Comparison of ENCODE assay signal across 10 cellular contexts in the genomic region with DNA sequence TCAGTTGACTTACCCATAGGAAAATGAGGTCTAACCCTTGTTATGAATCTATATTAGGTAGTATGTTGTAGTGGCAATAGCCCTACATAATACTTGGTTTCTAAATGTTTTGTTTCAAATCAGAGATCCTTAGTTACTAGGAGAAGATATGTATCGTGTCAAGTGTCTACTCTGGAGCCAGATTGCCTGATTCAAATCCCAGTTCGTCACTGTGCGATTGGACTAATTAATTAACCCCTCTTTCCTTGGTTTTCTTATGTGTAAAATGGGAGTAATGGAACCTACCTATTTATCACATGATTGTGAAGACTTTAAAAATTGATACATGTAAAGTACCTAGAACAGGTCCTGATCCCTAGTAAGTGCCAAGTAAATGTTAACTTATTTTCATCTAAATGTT. TPM values are rescaled to one million over a fixed set of nuclear protein-coding genes. Genes with fewer than 3 reads are reported as not detected.
DNase-seq lines count a peak whose midpoint lies in the region; ATAC-seq and TF ChIP-seq lines count a peak whose summit lies in the region.
"Had no signal": no experiment of that assay in that cellular context is flagged by ENCODE, and none has a peak within 500 bp of the region (broad histone marks: within the 10 kb centered on the region; RNA-seq: fewer than 3 reads in every experiment).

No MANE protein-coding gene starts in this region.

- no peak overlapping the region for H3K27ac ChIP-seq in foreskin keratinocyte

- no peaks in the 10 kb centered on the region for H3K27me3 ChIP-seq in foreskin keratinocyte
- H3K27me3 ChIP-seq: testis had no signal

- H3K9me3 Mint-ChIP-seq in activated T-cell treated with anti-CD3 and anti-CD28 coated beads, Interleukin-2, amount 50 U/mL, for 4 hours = no peaks in the 10 kb centered on the region
- H3K9me3 Mint-ChIP-seq in stimulated activated effector memory CD8-positive, alpha-beta T cell treated with anti-CD3 and anti-CD28 coated beads, Interleukin-12 subunit alpha, Interleukin-12 subunit beta, amount 100 ng/mL, for 72 hours = no peaks in the 10 kb centered on the region

- peaks cover 25% of the 10 kb centered on the region for H3K4me1 Mint-ChIP-seq in activated T-cell treated with anti-CD3 and anti-CD28 coated beads, Interleukin-2, amount 50 U/mL, for 4 hours (ENCODE audit: low read depth)
- peaks cover 24% of the 10 kb centered on the region for H3K4me1 Mint-ChIP-seq in stimulated activated effector memory CD8-positive, alpha-beta T cell treated with anti-CD3 and anti-CD28 coated beads, Interleukin-12 subunit alpha, Interleukin-12 subunit beta, amount 100 ng/mL, for 72 hours

- H3K36me3 Mint-ChIP-seq in activated T-cell treated with anti-CD3 and anti-CD28 coated beads, Interleukin-2, amount 50 U/mL, for 4 hours (ENCODE audit: insufficient read depth) = peaks cover 15% of the 10 kb centered on the region
- peaks cover 65% of the 10 kb centered on the region for H3K36me3 Mint-ChIP-seq in stimulated activated effector memory CD8-positive, alpha-beta T cell treated with anti-CD3 and anti-CD28 coated beads, Interleukin-12 subunit alpha, Interleukin-12 subunit beta, amount 100 ng/mL, for 72 hours

- ATAC-seq in activated T-cell treated with anti-CD3 and anti-CD28 coated beads, Interleukin-2, amount 50 U/mL, for 4 hours = no peak
- no peak for ATAC-seq in stimulated activated effector memory CD8-positive, alpha-beta T cell treated with anti-CD3 and anti-CD28 coated beads, Interleukin-12 subunit alpha, Interleukin-12 subunit beta, amount 100 ng/mL, for 72 hours
- ATAC-seq in foreskin keratinocyte = no peak
- no peak for ATAC-seq in GM19467 (IDR thresholded peaks at IDR 0.05; ENCODE audit: unreplicated experiment)
- ATAC-seq in GM21447 (IDR thresholded peaks at IDR 0.05; ENCODE audit: unreplicated experiment) = no peak

- peak overlapping the region; percentile 91 for H3K27ac Mint-ChIP-seq in stimulated activated effector memory CD8-positive, alpha-beta T cell treated with anti-CD3 and anti-CD28 coated beads, Interleukin-12 subunit alpha, Interleukin-12 subunit beta, amount 100 ng/mL, for 72 hours

- peak overlapping the region; percentile 97 for H3K4me3 Mint-ChIP-seq in activated T-cell treated with anti-CD3 and anti-CD28 coated beads, Interleukin-2, amount 50 U/mL, for 4 hours
- peak overlapping the region; percentile 90 for H3K4me3 Mint-ChIP-seq in stimulated activated effector memory CD8-positive, alpha-beta T cell treated with anti-CD3 and anti-CD28 coated beads, Interleukin-12 subunit alpha, Interleukin-12 subunit beta, amount 100 ng/mL, for 72 hours

- peaks cover 11% of the 10 kb centered on the region for H3K4me1 ChIP-seq in foreskin keratinocyte

- H3K27me3 Mint-ChIP-seq in activated T-cell treated with anti-CD3 and anti-CD28 coated beads, Interleukin-2, amount 50 U/mL, for 4 hours (ENCODE audit: low read depth) = no peaks in the 10 kb centered on the region

- no peak for DNase-seq in activated T-cell treated with anti-CD3 and anti-CD28 coated beads, Interleukin-2, amount 50 U/mL, for 4 hours
- DNase-seq in activated T-cell treated with anti-CD3 and anti-CD28 coated beads, Interleukin-2, amount 50 U/mL, for 1 hour = no peak
- DNase-seq in foreskin fibroblast (no peak), foreskin keratinocyte (no peak)
- DNase-seq in stimulated activated effector memory CD8-positive, alpha-beta T cell treated with anti-CD3 and anti-CD28 coated beads, Interleukin-12 subunit alpha, Interleukin-12 subunit beta, amount 100 ng/mL, for 72 hours (ENCODE audit: low spot score in 2 of 2) = no peak
- DNase-seq: NCI-H748 treated with DMSO at 0.1 percent for 48 hours, testis had no signal

- TF ChIP-seq CTCF in WI38 (IDR thresholded peaks at IDR 0.05; ENCODE audit: low read depth, low read length) (no peak), foreskin fibroblast (IDR thresholded peaks at IDR 0.05; ENCODE audit: low read depth, low read length) (no peak), foreskin keratinocyte (conservative IDR thresholded peaks at IDR 0.05) (no peak)

- H3K4me3 ChIP-seq in WI38 (ENCODE audit: low read depth, low read length) = peak overlapping the region; percentile 92; the same call in 1 of the 2 replicates
- H3K4me3 ChIP-seq in foreskin fibroblast (ENCODE audit: low read depth in 1 of 2, low read length in 2 of 2) = peak overlapping the region; percentile 97

RNA-seq across cellular contexts. Expression of a gene that starts 1.4 kb away (rescaled TPM):
- total RNA-seq in activated T-cell treated with anti-CD3 and anti-CD28 coated beads, Interleukin-2, amount 50 U/mL, for 4 hours = 10 to 100 TPM; 40.6 to 47.6 (median 42.5) TPM
- total RNA-seq in foreskin keratinocyte = 21.8 and 23.3 TPM in 2 replicates
- polyA plus RNA-seq in foreskin keratinocyte = 18.0 and 18.5 TPM in 2 replicates

RNA-seq across cellular contexts. Expression of a gene that starts 23.3 kb away (rescaled TPM):
- 10 to 100 TPM; 39.1 to 45.0 (median 39.3) TPM for total RNA-seq in activated T-cell treated with anti-CD3 and anti-CD28 coated beads, Interleukin-2, amount 50 U/mL, for 4 hours
- 22.9 and 25.3 TPM in 2 replicates for total RNA-seq in foreskin keratinocyte
- polyA plus RNA-seq in foreskin keratinocyte = 9.4 and 10.3 TPM in 2 replicates

RNA-seq across cellular contexts. Expression of a gene that starts 33.9 kb away (rescaled TPM):
- 10 to 100 TPM; 20.7 to 22.5 (median 21.5) TPM for total RNA-seq in activated T-cell treated with anti-CD3 and anti-CD28 coated beads, Interleukin-2, amount 50 U/mL, for 4 hours
- total RNA-seq in foreskin keratinocyte = 13.8 and 15.6 TPM in 2 replicates
- 6.4 and 7.0 TPM in 2 replicates for polyA plus RNA-seq in foreskin keratinocyte
